Comparison of ENCODE assay signal across 20 cellular contexts in genomic region chr12:53776872-53777271, GRCh38. TPM values are rescaled to one million over a fixed set of nuclear protein-coding genes. Genes with fewer than 3 reads are reported as not detected.
"Had no signal": no experiment of that assay in that cellular context is flagged by ENCODE, and none has a peak within 500 bp of the region (broad histone marks: within the 10 kb centered on the region; RNA-seq: fewer than 3 reads in every experiment).

No MANE protein-coding gene starts in this region.

- H3K27me3 ChIP-seq: MG63 had no signal

- H3K36me3 ChIP-seq: MG63 had no signal

- ATAC-seq: T-cell had no signal

- H3K9me2 ChIP-seq: SK-N-SH had no signal

- H3K4me3 ChIP-seq: MG63 had no signal

- H3K9ac ChIP-seq: SK-N-SH had no signal

- H3K4me2 ChIP-seq: SK-N-SH had no signal

- H3K9me3 ChIP-seq: MG63, SK-N-SH had no signal

- H3K27ac ChIP-seq: RWPE1 had no signal

- DNase-seq: KBM-7, MG63, NCI-H1092, NCI-H1105 treated with DMSO at 0.1 percent for 48 hours, NCI-H187, NCI-H2029, NCI-H2081 treated with DMSO at 0.1 percent for 48 hours, NCI-H2171, NCI-H226, NCI-H446, NCI-H510A, NCI-H524 treated with DMSO at 0.1 percent for 48 hours, SHP77, SK-N-SH, SW 1271, T-cell had no signal

RNA-seq across cellular contexts. Expression of gene CISTR, which starts 25.1 kb away (rescaled TPM):
- total RNA-seq: HT-29, LHCN-M2, SK-MEL-5, T-cell had no signal
- polyA plus RNA-seq: SK-N-SH had no signal
